In the genomic region with DNA sequence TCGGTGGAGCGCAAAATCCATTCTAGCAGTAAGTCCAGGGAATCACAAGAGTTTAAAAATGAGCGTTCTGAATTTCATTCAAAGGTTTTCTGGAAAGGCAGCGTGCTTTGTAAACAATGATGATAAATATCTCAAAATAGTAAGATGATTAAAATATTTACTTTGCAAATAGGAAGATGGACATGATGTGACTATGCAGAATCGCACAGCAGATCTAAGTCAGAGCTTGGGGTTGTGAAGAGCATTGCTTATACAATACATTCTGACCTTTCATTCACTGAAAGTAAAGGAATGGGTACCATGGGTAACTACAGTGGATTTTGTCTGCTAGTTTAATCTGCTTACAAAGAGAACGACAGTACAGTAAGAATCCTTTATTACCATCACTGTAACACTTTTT, we compare ENCODE assay signal across 1 cellular context.
TF ChIP-seq lines count a peak whose summit lies in the region.

No MANE protein-coding gene starts in this region.

TF ChIP-seq in HCT116, 20 proteins besides CTCF, POLR2A, EP300 and RAD21 (continued from another document):
- TF ChIP-seq SRF (IDR thresholded peaks at IDR 0.05; ENCODE audit: low read depth) (no peak), ZFX (IDR thresholded peaks at IDR 0.05) (no peak), ATF3 (IDR thresholded peaks at IDR 0.05) (no peak), FOSL1 (IDR thresholded peaks at IDR 0.05; ENCODE audit: low read depth) (no peak), CEBPB (IDR thresholded peaks at IDR 0.05; ENCODE audit: low read depth) (no peak), CBX3 (IDR thresholded peaks at IDR 0.05; ENCODE audit: low read depth) (no peak), REST (IDR thresholded peaks at IDR 0.05; ENCODE audit: low read depth) (no peak), SIN3A (IDR thresholded peaks at IDR 0.05; ENCODE audit: low read depth) (no peak), EZH2phosphoT487 (IDR thresholded peaks at IDR 0.05; ENCODE audit: borderline replicate concordance) (no peak), ZNF274 (IDR thresholded peaks at IDR 0.05; ENCODE audit: low read depth, low read length) (no peak), SP1 (IDR thresholded peaks at IDR 0.05; ENCODE audit: low read depth) (no peak), ELF1 (IDR thresholded peaks at IDR 0.05; ENCODE audit: borderline replicate concordance, low read depth) (no peak), EGR1 (IDR thresholded peaks at IDR 0.05; ENCODE audit: low read depth) (no peak), POLR2AphosphoS5 (IDR thresholded peaks at IDR 0.05; ENCODE audit: low read depth, low read length) (no peak)
- TF ChIP-seq, protein P1, sequence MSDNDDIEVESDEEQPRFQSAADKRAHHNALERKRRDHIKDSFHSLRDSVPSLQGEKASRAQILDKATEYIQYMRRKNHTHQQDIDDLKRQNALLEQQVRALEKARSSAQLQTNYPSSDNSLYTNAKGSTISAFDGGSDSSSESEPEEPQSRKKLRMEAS (IDR thresholded peaks at IDR 0.05) = no peak
